ENCODE assay signal across 14 cellular contexts in genomic region chr2:46669996-46670793, GRCh38. TPM values are rescaled to one million over a fixed set of nuclear protein-coding genes. Genes with fewer than 3 reads are reported as not detected.
DNase-seq lines count a peak whose midpoint lies in the region; ATAC-seq and TF ChIP-seq lines count a peak whose summit lies in the region.
"Had no signal": no experiment of that assay in that cellular context is flagged by ENCODE, and none has a peak within 500 bp of the region (broad histone marks: within the 10 kb centered on the region; RNA-seq: fewer than 3 reads in every experiment).

No MANE protein-coding gene starts in this region.

- H3K9me2 ChIP-seq in SK-N-SH, result no peaks in the 10 kb centered on the region

- H3K4me2 ChIP-seq in SK-N-SH, result no peak overlapping the region; the same call in 1 of the 2 replicates
- no peak overlapping the region for H3K4me2 ChIP-seq in trophoblast cell (ENCODE audit: low read length)
- H3K4me2 ChIP-seq: GM23338, neural progenitor cell had no signal

- no peaks in the 10 kb centered on the region for H3K79me2 ChIP-seq in SK-N-SH (ENCODE audit: insufficient read depth)
- H3K79me2 ChIP-seq in trophoblast cell (ENCODE audit: control insufficient read depth, insufficient read depth, low read length, poor library complexity), result no peaks in the 10 kb centered on the region

- peaks cover 12 to 13% of the 10 kb centered on the region in 2 experiments; a peak in 3 of 4 replicates for H3K4me1 ChIP-seq in SK-N-SH (ENCODE audit: control insufficient read depth in 1 of 2, insufficient read depth in 2 of 2, low read depth in 1 of 2, low read length in 1 of 2)
- H3K4me1 ChIP-seq in trophoblast cell (ENCODE audit: control insufficient read depth in 1 of 2, insufficient read depth in 2 of 2, low read length in 2 of 2), result no peaks in the 10 kb centered on the region
- H3K4me1 ChIP-seq: neural progenitor cell had no signal

- no peaks in the 10 kb centered on the region for H3K27me3 ChIP-seq in SK-N-SH (ENCODE audit: insufficient read depth)
- H3K27me3 ChIP-seq in trophoblast cell (ENCODE audit: insufficient read depth, low read length), result no peaks in the 10 kb centered on the region
- H3K27me3 ChIP-seq: neural progenitor cell, thyroid gland had no signal

- H3K4me3 ChIP-seq in SK-N-SH (ENCODE audit: low read depth in 2 of 2, low read length in 1 of 2), result no peak overlapping the region
- no peak overlapping the region for H3K4me3 ChIP-seq in trophoblast cell (ENCODE audit: low read depth, low read length)
- H3K4me3 ChIP-seq: GM23338, neural progenitor cell, thyroid gland had no signal

- TF ChIP-seq EP300 in SK-N-SH (IDR thresholded peaks at IDR 0.05; ENCODE audit: borderline replicate concordance in 1 of 2, low read depth in 1 of 2, low read length in 1 of 2), result no peak

- H3K9ac ChIP-seq in SK-N-SH, result no peak overlapping the region
- no peak overlapping the region for H3K9ac ChIP-seq in trophoblast cell (ENCODE audit: low read length)
- H3K9ac ChIP-seq: neural progenitor cell had no signal

- no peak overlapping the region for H4K91ac ChIP-seq in trophoblast cell (ENCODE audit: low read depth, low read length)

- no peak overlapping the region for H3K18ac ChIP-seq in trophoblast cell (ENCODE audit: low read length)

- peaks cover 29% of the 10 kb centered on the region for H3K27me3 Mint-ChIP-seq in activated T-cell treated with anti-CD3 and anti-CD28 coated beads, Interleukin-2, amount 50 U/mL, for 72 hours (ENCODE audit: low read depth)

- TF ChIP-seq RAD21 in SK-N-SH (IDR thresholded peaks at IDR 0.05; ENCODE audit: low read length), result no peak

- no peaks in the 10 kb centered on the region for H3K36me3 ChIP-seq in SK-N-SH (replicated peaks in 1 of 2; ENCODE audit: control insufficient read depth in 1 of 2, insufficient read depth in 2 of 2, low read length in 1 of 2)
- H3K36me3 ChIP-seq in trophoblast cell (ENCODE audit: control insufficient read depth in 1 of 2, insufficient read depth in 2 of 2, low read length in 2 of 2), result no peaks in the 10 kb centered on the region
- H3K36me3 ChIP-seq: neural progenitor cell, thyroid gland had no signal

- H3K36me3 Mint-ChIP-seq in activated T-cell treated with anti-CD3 and anti-CD28 coated beads, Interleukin-2, amount 50 U/mL, for 72 hours (ENCODE audit: insufficient read depth in 2 of 2), result peaks cover 2% of the 10 kb centered on the region in 2 donors
- H3K36me3 Mint-ChIP-seq: neural progenitor cell had no signal

- H2BK5ac ChIP-seq in trophoblast cell (ENCODE audit: low read depth, low read length, poor library complexity), result no peak overlapping the region

- no peak overlapping the region for H2AK5ac ChIP-seq in trophoblast cell (ENCODE audit: low read length)

- H3K9me3 Mint-ChIP-seq in activated T-cell treated with anti-CD3 and anti-CD28 coated beads, Interleukin-2, amount 50 U/mL, for 72 hours, result no peaks in the 10 kb centered on the region

- H3K9me3 ChIP-seq in SK-N-SH (no peaks in the 10 kb centered on the region), trophoblast cell (ENCODE audit: insufficient read depth, low read depth, low read length) (peaks cover 2% of the 10 kb centered on the region)
- H3K9me3 ChIP-seq: thyroid gland had no signal

- no peak overlapping the region for H3K14ac ChIP-seq in trophoblast cell (ENCODE audit: low read length)

- no peaks in the 10 kb centered on the region for H3K79me1 ChIP-seq in trophoblast cell (ENCODE audit: low read length)

- no peak overlapping the region for H4K12ac ChIP-seq in trophoblast cell (ENCODE audit: low read depth, low read length)

- H4K8ac ChIP-seq in trophoblast cell (ENCODE audit: low read depth, low read length), result no peak overlapping the region

- H3K27ac ChIP-seq in SK-N-SH (ENCODE audit: low read depth in 2 of 2, low read length in 1 of 2) (peak overlapping the region in 1 of 2 experiments; percentile 11; a peak in 2 of 4 replicates), trophoblast cell (ENCODE audit: low read depth, low read length) (no peak overlapping the region)
- H3K27ac ChIP-seq: neural progenitor cell, thyroid gland had no signal

- no peaks in the 10 kb centered on the region for H3F3A ChIP-seq in SK-N-SH (replicated peaks; ENCODE audit: insufficient read depth)

- WGBS in SK-N-SH (ENCODE audit: low lambda C conversion rate), result 78% methylated on average over 9 of the region's 9 CpGs
- WGBS in trophoblast cell (ENCODE audit: extremely low coverage, insufficient coverage, insufficient read length), result no CpG with 5 or more reads among the region's 9 CpGs

- H4K20me1 ChIP-seq in SK-N-SH (ENCODE audit: insufficient read depth), result no peaks in the 10 kb centered on the region

- no peak for DNase-seq in activated T-cell treated with anti-CD3 and anti-CD28 coated beads, Interleukin-2, amount 50 U/mL, for 72 hours
- DNase-seq in activated T-cell treated with anti-CD3 and anti-CD28 coated beads, Interleukin-2, amount 50 U/mL, for 48 hours, result no peak
- DNase-seq in SK-N-SH (no peak), fibroblast of peridontal ligament (ENCODE audit: extremely low read depth) (peak; percentile 76), OCI-M1 (lab: John Stamatoyannopoulos, UW) (no peak), trophoblast cell (no peak)
- no peak for DNase-seq in activated effector memory CD4-positive, alpha-beta T cell treated with Interleukin-2 at 50 U/mL for 16 hours
- DNase-seq: 8988T, NCI-H1105, NCI-H774, thyroid gland had no signal

- H3K27ac Mint-ChIP-seq in activated T-cell treated with anti-CD3 and anti-CD28 coated beads, Interleukin-2, amount 50 U/mL, for 72 hours, result peak overlapping the region; percentile 13
- H3K27ac Mint-ChIP-seq: GM23338, neural progenitor cell had no signal

- no peak overlapping the region for H3K23ac ChIP-seq in trophoblast cell (ENCODE audit: low read length)

- peak; percentile 88 to 94 for ATAC-seq in activated T-cell treated with anti-CD3 and anti-CD28 coated beads, Interleukin-2, amount 50 U/mL, for 72 hours (replicated peaks in 1 of 2)
- no peak for ATAC-seq in GM21723 (IDR thresholded peaks at IDR 0.05; ENCODE audit: unreplicated experiment)
- ATAC-seq: GM23338 had no signal

- TF ChIP-seq CTCF in SK-N-SH (IDR thresholded peaks at IDR 0.05), result no peak

- peak overlapping the region in 1 of 2 donors; percentile 14 for H3K4me3 Mint-ChIP-seq in activated T-cell treated with anti-CD3 and anti-CD28 coated beads, Interleukin-2, amount 50 U/mL, for 72 hours
- H3K4me3 Mint-ChIP-seq: GM23338, neural progenitor cell had no signal

- H2AFZ ChIP-seq in SK-N-SH (ENCODE audit: low read depth), result peak overlapping the region; percentile 50; the same call in 1 of the 2 replicates
- no peak overlapping the region for H2AFZ ChIP-seq in trophoblast cell (ENCODE audit: insufficient read depth, low read length, poor library complexity)
- H2AFZ ChIP-seq: GM23338, neural progenitor cell had no signal

- peaks cover 18% of the 10 kb centered on the region for H3K4me1 Mint-ChIP-seq in activated T-cell treated with anti-CD3 and anti-CD28 coated beads, Interleukin-2, amount 50 U/mL, for 72 hours (ENCODE audit: low read depth)
- H3K4me1 Mint-ChIP-seq: neural progenitor cell had no signal

- no peak overlapping the region for H2BK12ac ChIP-seq in trophoblast cell (ENCODE audit: low read length)

- CTCF ChIA-PET in SK-N-SH (lab: Yijun Ruan, JAX), result interaction anchor here (0.6 to 3.3 kb wide), 8 partner anchors 8 to 305 kb away, joined by 3 to 14 read pairs (median 4); no protein-coding TSS in a partner anchor

- no peak overlapping the region for H2BK120ac ChIP-seq in trophoblast cell (ENCODE audit: insufficient read depth, low read length, poor library complexity)

- POLR2A ChIA-PET in SK-N-SH (lab: Yijun Ruan, JAX), result no interaction called here

- H3K4ac ChIP-seq in trophoblast cell (ENCODE audit: low read depth, low read length), result no peak overlapping the region

TF ChIP-seq in SK-N-SH, 30 proteins besides CTCF, POLR2A, EP300 and RAD21 (continues in another document):
- TF ChIP-seq FOSL2 (IDR thresholded peaks at IDR 0.05; ENCODE audit: borderline replicate concordance, low read depth), result peak; percentile 38; the same call in 1 of the 2 replicates
- TF ChIP-seq ZBTB33 (IDR thresholded peaks at IDR 0.05; ENCODE audit: borderline replicate concordance, low read depth), result no peak
- no peak for TF ChIP-seq POLR2AphosphoS5 (IDR thresholded peaks at IDR 0.05; ENCODE audit: low read depth, low read length)
- TF ChIP-seq TAF1 (IDR thresholded peaks at IDR 0.05; ENCODE audit: borderline replicate concordance, low read depth, low read length), result no peak

RNA-seq across cellular contexts. Expression of gene SOCS5, which starts 28.9 kb away (rescaled TPM):
- 1 to 10 TPM; 7.1 to 7.4 TPM for total RNA-seq in activated T-cell treated with anti-CD3 and anti-CD28 coated beads, Interleukin-2, amount 50 U/mL, for 72 hours
- 23.1 and 29.0 TPM in 2 replicates for polyA plus RNA-seq in SK-N-SH (2012; rRNA removed)
- 33.1 and 33.3 TPM in 2 replicates for polyA plus RNA-seq in SK-N-SH (2012; cell fraction: cytosol; rRNA removed)
- polyA plus RNA-seq in SK-N-SH (2012; cell fraction: nucleus; rRNA removed), result 17.6 and 28.6 TPM in 2 replicates
- 8.6 and 9.0 TPM in 2 replicates for polyA plus RNA-seq in trophoblast cell (2013)

RNA-seq across cellular contexts. Expression of gene CRIPT, which starts 53.2 kb away (rescaled TPM):
- total RNA-seq in activated T-cell treated with anti-CD3 and anti-CD28 coated beads, Interleukin-2, amount 50 U/mL, for 72 hours, result 1 to 10 TPM; 7.3 to 7.9 TPM
- 6.9 and 7.2 TPM in 2 replicates for polyA plus RNA-seq in SK-N-SH (2012; rRNA removed)
- polyA plus RNA-seq in SK-N-SH (2012; cell fraction: cytosol; rRNA removed), result 11.5 and 17.7 TPM in 2 replicates
- polyA plus RNA-seq in SK-N-SH (2012; cell fraction: nucleus; rRNA removed), result 1.7 and 3.7 TPM in 2 replicates
- 15.6 and 16.3 TPM in 2 replicates for polyA plus RNA-seq in trophoblast cell (2013)

RNA-seq across cellular contexts. Expression of gene PIGF, which starts 53.4 kb away (rescaled TPM):
- 10 to 100 TPM; 32.1 to 35.2 TPM for total RNA-seq in activated T-cell treated with anti-CD3 and anti-CD28 coated beads, Interleukin-2, amount 50 U/mL, for 72 hours
- polyA plus RNA-seq in SK-N-SH (2012; rRNA removed), result 38.0 and 55.2 TPM in 2 replicates
- 52.3 and 60.7 TPM in 2 replicates for polyA plus RNA-seq in SK-N-SH (2012; cell fraction: cytosol; rRNA removed)
- 34.9 and 58.4 TPM in 2 replicates for polyA plus RNA-seq in SK-N-SH (2012; cell fraction: nucleus; rRNA removed)
- 19.4 and 19.6 TPM in 2 replicates for polyA plus RNA-seq in trophoblast cell (2013)
